ENCODE assay signal across 1 cellular context in genomic region chr2:171227066-171227782, GRCh38.
TF ChIP-seq lines count a peak whose summit lies in the region.

No MANE protein-coding gene starts in this region.

TF ChIP-seq in SK-N-SH treated with all-trans-retinoic acid at 6 μM for 48 hours, 23 proteins besides CTCF, POLR2A, EP300 and RAD21 (continued from another document):
- TF ChIP-seq ZFP30 (CRISPR knock-in tag; IDR thresholded peaks at IDR 0.05) (no peak), BACH2 (CRISPR knock-in tag; IDR thresholded peaks at IDR 0.05; ENCODE audit: borderline replicate concordance) (no peak), ZC3H10 (CRISPR knock-in tag; IDR thresholded peaks at IDR 0.05) (no peak)
- TF ChIP-seq, protein P1, sequence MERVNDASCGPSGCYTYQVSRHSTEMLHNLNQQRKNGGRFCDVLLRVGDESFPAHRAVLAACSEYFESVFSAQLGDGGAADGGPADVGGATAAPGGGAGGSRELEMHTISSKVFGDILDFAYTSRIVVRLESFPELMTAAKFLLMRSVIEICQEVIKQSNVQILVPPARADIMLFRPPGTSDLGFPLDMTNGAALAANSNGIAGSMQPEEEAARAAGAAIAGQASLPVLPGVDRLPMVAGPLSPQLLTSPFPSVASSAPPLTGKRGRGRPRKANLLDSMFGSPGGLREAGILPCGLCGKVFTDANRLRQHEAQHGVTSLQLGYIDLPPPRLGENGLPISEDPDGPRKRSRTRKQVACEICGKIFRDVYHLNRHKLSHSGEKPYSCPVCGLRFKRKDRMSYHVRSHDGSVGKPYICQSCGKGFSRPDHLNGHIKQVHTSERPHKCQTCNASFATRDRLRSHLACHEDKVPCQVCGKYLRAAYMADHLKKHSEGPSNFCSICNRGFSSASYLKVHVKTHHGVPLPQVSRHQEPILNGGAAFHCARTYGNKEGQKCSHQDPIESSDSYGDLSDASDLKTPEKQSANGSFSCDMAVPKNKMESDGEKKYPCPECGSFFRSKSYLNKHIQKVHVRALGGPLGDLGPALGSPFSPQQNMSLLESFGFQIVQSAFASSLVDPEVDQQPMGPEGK (CRISPR knock-in tag; IDR thresholded peaks at IDR 0.05; ENCODE audit: borderline replicate concordance): no peak
